In genomic region chr12:54734196-54734950, GRCh38 we compare ENCODE assay signal across 19 cellular contexts.
DNase-seq lines count a peak whose midpoint lies in the region; ATAC-seq, FAIRE-seq and TF ChIP-seq lines count a peak whose summit lies in the region.
"Had no signal": no experiment of that assay in that cellular context is flagged by ENCODE, and none has a peak within 500 bp of the region (broad histone marks: within the 10 kb centered on the region; RNA-seq: fewer than 3 reads in every experiment).

No MANE protein-coding gene starts in this region.

- H3K36me3 ChIP-seq in GM23338 (ENCODE audit: insufficient read depth): no peaks in the 10 kb centered on the region
- H3K36me3 ChIP-seq in hepatocyte (replicated peaks; ENCODE audit: insufficient read depth, low read depth): no peaks in the 10 kb centered on the region

- FAIRE-seq in HTR-8/SVneo (lab: Jason Lieb, UNC): no peak

- intact Hi-C loops in Right ventricle myocardium superior (cut with DNase I): no loop called here

- no peak overlapping the region for H3K4me3 Mint-ChIP-seq in GM23338
- H3K4me3 Mint-ChIP-seq: CD14-positive monocyte had no signal

- H3K27ac ChIP-seq in GM23338 (ENCODE audit: low read depth) (no peak overlapping the region), hepatocyte (peak overlapping the region; percentile 36)
- H3K27ac ChIP-seq: PC-9, SK-N-MC had no signal

- H3K9me3 Mint-ChIP-seq in GM23338: no peaks in the 10 kb centered on the region

- H3K4me3 ChIP-seq in GM23338 (no peak overlapping the region), hepatocyte (no peak overlapping the region)
- H3K4me3 ChIP-seq: PC-9, SK-N-MC had no signal

- H3K27me3 ChIP-seq in GM23338 (ENCODE audit: insufficient read depth) (no peaks in the 10 kb centered on the region), hepatocyte (no peaks in the 10 kb centered on the region)

- TF ChIP-seq CTCF in GM23338 (conservative IDR thresholded peaks at IDR 0.05; ENCODE audit: low read depth in 2 of 2) (no peak), hepatocyte (IDR thresholded peaks at IDR 0.05; ENCODE audit: poor library complexity) (no peak)

- WGBS in hepatocyte (ENCODE audit: low lambda C conversion rate, missing lambda C conversion rate): 84% methylated on average over 4 of the region's 4 CpGs

- no peaks in the 10 kb centered on the region for H3K36me3 Mint-ChIP-seq in GM23338 (ENCODE audit: low read depth)
- H3K36me3 Mint-ChIP-seq: CD14-positive monocyte had no signal

- DNase-seq in GM23338 (ENCODE audit: low spot score) (no peak), Right ventricle myocardium superior (peak; percentile 40), hepatocyte (ENCODE audit: low spot score) (peak; percentile 63), mucosa of gallbladder (ENCODE audit: low spot score) (peak; percentile 19), SHP77 treated with DMSO at 0.1 percent for 48 hours (lab: John Stamatoyannopoulos, UW) (no peak), HTR-8/SVneo (ENCODE audit: insufficient read length, low spot score) (no peak), RPMI8226 (no peak)
- DNase-seq: DMS 273 treated with DMSO at 0.1 percent for 48 hours, KBM-7, MV-4-11, NCI-H1417, NCI-H2029, NCI-H2171, NCI-H446, PC-9 had no signal

- H3K9me2 ChIP-seq in GM23338 (ENCODE audit: insufficient read depth) (no peaks in the 10 kb centered on the region; the same call in 1 of the 2 replicates), hepatocyte (replicated peaks; ENCODE audit: insufficient read depth) (no peaks in the 10 kb centered on the region)

- H3K4me1 ChIP-seq in GM23338 (ENCODE audit: insufficient read depth): peaks cover 8% of the 10 kb centered on the region; the same call in 1 of the 2 replicates
- no peaks in the 10 kb centered on the region for H3K4me1 ChIP-seq in hepatocyte (ENCODE audit: insufficient read depth)

- H3F3A ChIP-seq in GM23338 (replicated peaks; ENCODE audit: low read depth): no peaks in the 10 kb centered on the region

- H3K27me3 Mint-ChIP-seq in GM23338 (ENCODE audit: insufficient read depth, low read depth, poor library complexity): peaks cover 4% of the 10 kb centered on the region

- H2AFZ ChIP-seq in GM23338 (no peak overlapping the region; the same call in 1 of the 2 replicates), hepatocyte (no peak overlapping the region)
- H2AFZ ChIP-seq: PC-9 had no signal

- no peaks in the 10 kb centered on the region for H3K9me3 ChIP-seq in hepatocyte (ENCODE audit: low read depth)

- peak overlapping the region; percentile 46; the same call in 1 of the 2 replicates for H3K27ac Mint-ChIP-seq in GM23338

- H4K20me1 ChIP-seq in GM23338 (replicated peaks; ENCODE audit: insufficient read depth) (no peaks in the 10 kb centered on the region), hepatocyte (ENCODE audit: insufficient read depth, poor library complexity, severe bottlenecking) (no peaks in the 10 kb centered on the region)

- no peaks in the 10 kb centered on the region for H3K79me2 ChIP-seq in GM23338 (replicated peaks; ENCODE audit: insufficient read depth)
- H3K79me2 ChIP-seq in hepatocyte: no peaks in the 10 kb centered on the region

- H3K4me1 Mint-ChIP-seq in GM23338: peaks cover 40% of the 10 kb centered on the region

- ATAC-seq in GM23338: no peak
- peak; percentile 98 for ATAC-seq in Right ventricle myocardium superior (ENCODE audit: poor library complexity)
- no peak for ATAC-seq in GM18502 (IDR thresholded peaks at IDR 0.05; ENCODE audit: poor library complexity, unreplicated experiment)
- ATAC-seq: HCT116 had no signal

- H3K4me2 ChIP-seq in GM23338: no peak overlapping the region
- peak overlapping the region; percentile 2 for H3K4me2 ChIP-seq in hepatocyte
- H3K4me2 ChIP-seq: PC-9 had no signal

TF ChIP-seq in GM23338, 12 proteins besides CTCF, POLR2A, EP300 and RAD21:
- TF ChIP-seq REST (IDR thresholded peaks at IDR 0.05; ENCODE audit: unreplicated experiment): no peak
- TF ChIP-seq ZNF331 (CRISPR knock-in tag; IDR thresholded peaks at IDR 0.05; ENCODE audit: low read depth): no peak
- TF ChIP-seq ZNF462 (CRISPR knock-in tag; IDR thresholded peaks at IDR 0.05): no peak
- TF ChIP-seq STAT1 (IDR thresholded peaks at IDR 0.05; ENCODE audit: unreplicated experiment): no peak

Comparison
In these comparisons a context has a peak if more than half of its experiments do, and no peak if none do; other contexts are left out.
1. DNase-seq: peak in Right ventricle myocardium superior (single experiment), hepatocyte (single experiment) and mucosa of gallbladder (single experiment); none in GM23338 (single experiment), SHP77 treated with DMSO at 0.1 percent for 48 hours (single experiment), HTR-8/SVneo (single experiment) and RPMI8226 (single experiment).